ENCODE assay signal across 8 cellular contexts in the genomic region with DNA sequence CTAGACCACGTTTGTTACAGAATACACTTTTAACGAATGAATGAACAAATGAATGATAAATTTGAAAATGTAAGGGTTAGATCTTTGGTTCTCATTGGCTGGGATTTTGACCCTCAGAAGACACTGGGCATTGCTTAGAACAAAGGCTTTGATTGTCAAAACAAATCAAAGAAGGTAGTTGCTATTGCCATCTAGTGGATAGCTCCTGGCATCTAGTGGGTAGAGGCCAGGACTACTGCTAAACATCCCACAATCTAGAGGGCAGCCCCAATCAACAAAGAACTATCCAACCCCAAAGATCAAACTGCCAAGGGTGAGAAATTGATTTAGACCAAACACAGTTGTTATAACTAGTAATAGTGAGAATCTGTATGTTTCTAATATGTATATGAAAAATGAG.
A peak's percentile ranks its signal among the peaks of the same experiment; 100 is the strongest.
DNase-seq lines count a peak whose midpoint lies in the region; ATAC-seq lines count a peak whose summit lies in the region.

No MANE protein-coding gene starts in this region.

- no peak overlapping the region for H4K91ac ChIP-seq in trophoblast cell (ENCODE audit: low read depth, low read length)

- H3K23ac ChIP-seq in trophoblast cell (ENCODE audit: low read length) = no peak overlapping the region

- H3K36me3 Mint-ChIP-seq in activated CD8-positive, alpha-beta T cell treated with anti-CD3 and anti-CD28 coated beads, Interleukin-2, amount 10 ng/mL, durations not matched to agents 7 days and 5 days (ENCODE audit: low read depth) = no peaks in the 10 kb centered on the region
- no peaks in the 10 kb centered on the region for H3K36me3 Mint-ChIP-seq in natural killer cell treated with Interleukin-12 subunit alpha and Interleukin-12 subunit beta and Interleukin-15 and Interleukin-18, amount 100 ng/mL, for 72 hours

- no peak overlapping the region for H3K4me2 ChIP-seq in trophoblast cell (ENCODE audit: low read length)

- no peak overlapping the region for H2BK12ac ChIP-seq in trophoblast cell (ENCODE audit: low read length)

- POLR2A ChIA-PET in activated CD8-positive, alpha-beta T cell treated with anti-CD3 and anti-CD28 coated beads, Interleukin-2, amount 10 ng/mL, durations not matched to agents 7 days and 5 days (lab: Charles Lee) = no interaction called here

- no CpG with 5 or more reads among the region's 2 CpGs for WGBS in trophoblast cell (ENCODE audit: extremely low coverage, insufficient coverage, insufficient read length)

- no peak overlapping the region for H2AFZ ChIP-seq in trophoblast cell (ENCODE audit: insufficient read depth, low read length, poor library complexity)

- no peaks in the 10 kb centered on the region for H3K4me1 ChIP-seq in trophoblast cell (ENCODE audit: control insufficient read depth in 1 of 2, insufficient read depth in 2 of 2, low read length in 2 of 2)

- no peak overlapping the region for H2BK5ac ChIP-seq in trophoblast cell (ENCODE audit: low read depth, low read length, poor library complexity)

- no peaks in the 10 kb centered on the region for H3K4me1 Mint-ChIP-seq in activated CD8-positive, alpha-beta T cell treated with anti-CD3 and anti-CD28 coated beads, Interleukin-2, amount 10 ng/mL, durations not matched to agents 7 days and 5 days (ENCODE audit: low read depth)
- H3K4me1 Mint-ChIP-seq in natural killer cell treated with Interleukin-12 subunit alpha and Interleukin-12 subunit beta and Interleukin-15 and Interleukin-18, amount 100 ng/mL, for 72 hours (ENCODE audit: low read depth in 2 of 2) = no peaks in the 10 kb centered on the region

- H3K4ac ChIP-seq in trophoblast cell (ENCODE audit: low read depth, low read length) = no peak overlapping the region

- no peaks in the 10 kb centered on the region for H3K9me3 Mint-ChIP-seq in activated CD8-positive, alpha-beta T cell treated with anti-CD3 and anti-CD28 coated beads, Interleukin-2, amount 10 ng/mL, durations not matched to agents 7 days and 5 days (ENCODE audit: insufficient read depth)
- peaks cover 13% of the 10 kb centered on the region for H3K9me3 Mint-ChIP-seq in natural killer cell treated with Interleukin-12 subunit alpha and Interleukin-12 subunit beta and Interleukin-15 and Interleukin-18, amount 100 ng/mL, for 72 hours

- no peak overlapping the region for H3K18ac ChIP-seq in trophoblast cell (ENCODE audit: low read length)

- no peaks in the 10 kb centered on the region for H3K79me2 ChIP-seq in trophoblast cell (ENCODE audit: control insufficient read depth, insufficient read depth, low read length, poor library complexity)

- H3K79me1 ChIP-seq in trophoblast cell (ENCODE audit: low read length) = no peaks in the 10 kb centered on the region

- H3K4me3 ChIP-seq in trophoblast cell (ENCODE audit: low read depth, low read length) = no peak overlapping the region

- ATAC-seq in HG02759 (IDR thresholded peaks at IDR 0.05; ENCODE audit: unreplicated experiment) = peak; percentile 88
- ATAC-seq in activated CD8-positive, alpha-beta T cell treated with anti-CD3 and anti-CD28 coated beads, Interleukin-2, amount 10 ng/mL, durations not matched to agents 7 days and 5 days = no peak
- no peak for ATAC-seq in natural killer cell treated with Interleukin-12 subunit alpha and Interleukin-12 subunit beta and Interleukin-15 and Interleukin-18, amount 100 ng/mL, for 72 hours

- CTCF ChIA-PET in activated CD8-positive, alpha-beta T cell treated with anti-CD3 and anti-CD28 coated beads, Interleukin-2, amount 10 ng/mL, durations not matched to agents 7 days and 5 days (lab: Charles Lee) = no interaction called here

- no peak overlapping the region for H2BK120ac ChIP-seq in trophoblast cell (ENCODE audit: insufficient read depth, low read length, poor library complexity)

- no peak overlapping the region for H3K27ac ChIP-seq in trophoblast cell (ENCODE audit: low read depth, low read length)

- H4K12ac ChIP-seq in trophoblast cell (ENCODE audit: low read depth, low read length) = no peak overlapping the region

- H4K8ac ChIP-seq in trophoblast cell (ENCODE audit: low read depth, low read length) = no peak overlapping the region

- H3K27ac Mint-ChIP-seq in activated CD8-positive, alpha-beta T cell treated with anti-CD3 and anti-CD28 coated beads, Interleukin-2, amount 10 ng/mL, durations not matched to agents 7 days and 5 days = no peak overlapping the region
- no peak overlapping the region for H3K27ac Mint-ChIP-seq in natural killer cell treated with Interleukin-12 subunit alpha and Interleukin-12 subunit beta and Interleukin-15 and Interleukin-18, amount 100 ng/mL, for 72 hours

- no peak overlapping the region for H3K4me3 Mint-ChIP-seq in activated CD8-positive, alpha-beta T cell treated with anti-CD3 and anti-CD28 coated beads, Interleukin-2, amount 10 ng/mL, durations not matched to agents 7 days and 5 days
- no peak overlapping the region for H3K4me3 Mint-ChIP-seq in natural killer cell treated with Interleukin-12 subunit alpha and Interleukin-12 subunit beta and Interleukin-15 and Interleukin-18, amount 100 ng/mL, for 72 hours

- no peak overlapping the region for H3K9ac ChIP-seq in trophoblast cell (ENCODE audit: low read length)

- H3K9me3 ChIP-seq in trophoblast cell (ENCODE audit: insufficient read depth, low read depth, low read length) = no peaks in the 10 kb centered on the region

- no peak overlapping the region for H3K14ac ChIP-seq in trophoblast cell (ENCODE audit: low read length)

- no peak overlapping the region for H2AK5ac ChIP-seq in trophoblast cell (ENCODE audit: low read length)

- H3K36me3 ChIP-seq in trophoblast cell (ENCODE audit: control insufficient read depth in 1 of 2, insufficient read depth in 2 of 2, low read length in 2 of 2) = no peaks in the 10 kb centered on the region

- no peaks in the 10 kb centered on the region for H3K27me3 Mint-ChIP-seq in activated CD8-positive, alpha-beta T cell treated with anti-CD3 and anti-CD28 coated beads, Interleukin-2, amount 10 ng/mL, durations not matched to agents 7 days and 5 days (ENCODE audit: low read depth)
- H3K27me3 Mint-ChIP-seq in natural killer cell treated with Interleukin-12 subunit alpha and Interleukin-12 subunit beta and Interleukin-15 and Interleukin-18, amount 100 ng/mL, for 72 hours = no peaks in the 10 kb centered on the region

- DNase-seq in NCI-H1105 treated with DMSO at 0.1 percent for 48 hours (lab: John Stamatoyannopoulos, UW) (peak; percentile 38), NCI-H1105 (lab: John Stamatoyannopoulos, UW) (no peak), NCI-H446 treated with DMSO at 0.1 percent for 48 hours (lab: John Stamatoyannopoulos, UW) (peak; percentile 66), iPS-NIHi7 (ENCODE audit: extremely low spot score) (peak; percentile 24), trophoblast cell (no peak)
- no peak for DNase-seq in activated CD8-positive, alpha-beta T cell treated with anti-CD3 and anti-CD28 coated beads, Interleukin-2, amount 10 ng/mL, durations not matched to agents 7 days and 5 days
- DNase-seq in natural killer cell treated with Interleukin-12 subunit alpha and Interleukin-12 subunit beta and Interleukin-15 and Interleukin-18, amount 100 ng/mL, for 72 hours (ENCODE audit: low spot score) = no peak

- H3K27me3 ChIP-seq in trophoblast cell (ENCODE audit: insufficient read depth, low read length) = no peaks in the 10 kb centered on the region

Comparison
In these comparisons a context has a peak if more than half of its experiments do, and no peak if none do; other contexts are left out.
1. DNase-seq: peak in NCI-H1105 treated with DMSO at 0.1 percent for 48 hours (single experiment), NCI-H446 treated with DMSO at 0.1 percent for 48 hours (single experiment) and iPS-NIHi7 (single experiment); none in NCI-H1105 (single experiment), trophoblast cell (0 of 2), activated CD8-positive, alpha-beta T cell treated with anti-CD3 and anti-CD28 coated beads, Interleukin-2, amount 10 ng/mL, durations not matched to agents 7 days and 5 days (single experiment) and natural killer cell treated with Interleukin-12 subunit alpha and Interleukin-12 subunit beta and Interleukin-15 and Interleukin-18, amount 100 ng/mL, for 72 hours (single experiment).